In the genomic region with DNA sequence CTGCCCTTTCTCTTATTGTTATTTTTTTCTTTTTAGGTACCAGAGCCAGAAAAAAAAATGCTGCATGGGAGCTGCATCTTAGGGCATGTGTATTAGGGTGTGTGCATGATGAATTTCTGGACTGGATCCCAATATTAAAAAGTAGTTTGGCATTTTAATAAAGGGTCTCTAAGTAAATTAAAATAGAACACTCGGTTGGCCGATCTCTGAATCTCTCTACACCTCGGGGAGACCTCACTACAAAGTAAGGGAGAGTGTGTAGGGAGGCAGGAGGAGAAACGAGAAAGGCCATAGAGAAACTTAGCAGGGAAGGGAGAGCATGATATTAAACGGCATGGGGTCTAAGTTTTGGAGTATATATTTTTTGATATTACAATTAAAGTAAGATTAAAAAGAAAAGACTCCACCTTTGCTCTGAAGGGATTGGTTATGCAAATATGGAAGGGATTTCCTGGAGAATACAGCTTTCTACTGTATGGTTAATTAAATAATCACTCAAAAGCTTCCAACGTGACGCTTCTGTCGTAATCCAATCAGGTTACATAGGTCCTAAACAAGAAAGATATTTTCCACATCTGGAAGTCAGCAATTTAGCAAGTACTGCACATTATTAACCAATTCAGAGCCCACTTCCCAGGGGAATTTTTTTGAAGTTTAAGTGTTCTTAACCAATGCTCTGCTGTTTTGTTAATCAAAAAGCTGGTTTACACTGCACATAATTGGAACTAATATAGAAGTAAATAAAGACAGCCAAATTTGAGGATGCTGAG, we compare ENCODE assay signal across 10 cellular contexts. TPM values are rescaled to one million over a fixed set of nuclear protein-coding genes. Genes with fewer than 3 reads are reported as not detected.
A peak's percentile ranks its signal among the peaks of the same experiment; 100 is the strongest.
DNase-seq lines count a peak whose midpoint lies in the region; ATAC-seq, FAIRE-seq and TF ChIP-seq lines count a peak whose summit lies in the region.
"Had no signal": no experiment of that assay in that cellular context is flagged by ENCODE, and none has a peak within 500 bp of the region (broad histone marks: within the 10 kb centered on the region; RNA-seq: fewer than 3 reads in every experiment).

No MANE protein-coding gene starts in this region.

- TF ChIP-seq CTCF in endothelial cell of umbilical vein (IDR thresholded peaks at IDR 0.05; ENCODE audit: extremely low read depth in 1 of 2, insufficient read depth in 1 of 2, low read depth in 1 of 2, low read length in 2 of 2) (no peak), nephron progenitor cell (IDR thresholded peaks at IDR 0.05) (no peak)

- H3K79me2 ChIP-seq in endothelial cell of umbilical vein (ENCODE audit: control insufficient read depth, insufficient read depth, low read length): peaks cover 33% of the 10 kb centered on the region

- FAIRE-seq in endothelial cell of umbilical vein (lab: Jason Lieb, UNC): no peak

- no peak for TF ChIP-seq POLR2A in endothelial cell of umbilical vein (IDR thresholded peaks at IDR 0.05; ENCODE audit: low read depth, low read length)

- H3K4me1 Mint-ChIP-seq in nephron progenitor cell: peaks cover 15% of the 10 kb centered on the region
- H3K4me1 Mint-ChIP-seq in activated T-helper 17 cell treated with anti-CD3 and anti-CD28 coated beads, Interleukin-2, amount 50 U/mL, for 72 hours: peaks cover 10% of the 10 kb centered on the region

- H3K9me3 ChIP-seq in endothelial cell of umbilical vein (replicated peaks; ENCODE audit: control insufficient read depth, insufficient read depth, low read length): no peaks in the 10 kb centered on the region

- no peaks in the 10 kb centered on the region for H3K27me3 ChIP-seq in endothelial cell of umbilical vein (ENCODE audit: control insufficient read depth in 2 of 2, insufficient read depth in 2 of 2, low read length in 2 of 2)

- peak overlapping the region; percentile 56 for H3K4me2 ChIP-seq in endothelial cell of umbilical vein (ENCODE audit: insufficient read depth, low read length)

- H4K20me1 ChIP-seq in endothelial cell of umbilical vein (replicated peaks; ENCODE audit: control insufficient read depth, extremely low read depth, insufficient read depth, low read length): no peaks in the 10 kb centered on the region

- intact Hi-C loops in endothelial cell of umbilical vein (cut with micrococcal nuclease): loop anchor here (1.0 to 10.0 kb wide), 7 partner anchors 371 to 1073 kb away; no protein-coding TSS in a partner anchor

- H3K4me3 Mint-ChIP-seq in nephron progenitor cell: no peak overlapping the region
- no peak overlapping the region for H3K4me3 Mint-ChIP-seq in activated T-helper 17 cell treated with anti-CD3 and anti-CD28 coated beads, Interleukin-2, amount 50 U/mL, for 72 hours

- POLR2A ChIA-PET in endothelial cell of umbilical vein (lab: Charles Lee): interaction anchor here (0.7 kb wide), 1 partner anchor 139 kb away, joined by 3 read pairs; no protein-coding TSS in a partner anchor

- no peaks in the 10 kb centered on the region for H3K36me3 ChIP-seq in endothelial cell of umbilical vein (ENCODE audit: control insufficient read depth in 2 of 2, extremely low read depth in 1 of 2, insufficient read depth in 2 of 2, low read length in 2 of 2)

- peak overlapping the region in 2 of 3 experiments; percentile 53 to 55 for H3K4me3 ChIP-seq in endothelial cell of umbilical vein (replicated peaks in 1 of 3; ENCODE audit: insufficient read depth in 1 of 3, low read depth in 1 of 3, low read length in 3 of 3)

- peak overlapping the region; percentile 85 for H3K27ac Mint-ChIP-seq in nephron progenitor cell
- no peak overlapping the region for H3K27ac Mint-ChIP-seq in activated T-helper 17 cell treated with anti-CD3 and anti-CD28 coated beads, Interleukin-2, amount 50 U/mL, for 72 hours

- dilution Hi-C loops in endothelial cell of umbilical vein (cut with MboI; ENCODE audit: extremely low pct_ligation_motif_present, low sequenced_read_pairs): loop anchor here (25.0 kb wide), 1 partner anchor 159 kb away; no protein-coding TSS in a partner anchor

- DNase-seq in AG08396 (ENCODE audit: low spot score) (peak; percentile 62), NCI-H82 (lab: John Stamatoyannopoulos, UW) (peak; percentile 74), endothelial cell of umbilical vein (ENCODE audit: low read depth, low spot score) (peak; percentile 79), nephron progenitor cell (no peak), iPS-NIHi7 (ENCODE audit: extremely low spot score) (no peak)
- no peak for DNase-seq in stimulated activated CD4-positive, alpha-beta T cell treated with anti-CD3 and anti-CD28 coated beads, Interleukin-2, amount 100 ng/mL, for 48 hours
- DNase-seq: activated T-cell treated with anti-CD3 and anti-CD28 coated beads, Interleukin-2, amount 50 U/mL, for 1 hour; NCI-H2171 had no signal

- H2AFZ ChIP-seq in endothelial cell of umbilical vein (ENCODE audit: low read depth, low read length): peak overlapping the region; percentile 83

- H3K4me1 ChIP-seq in endothelial cell of umbilical vein (ENCODE audit: control insufficient read depth, extremely low read depth, insufficient read depth, low read length): peaks cover 43% of the 10 kb centered on the region

- BruUV-seq in endothelial cell of umbilical vein (replicated peaks; lab: Mats Ljungman, UMichigan): no TSS peak

- no peak overlapping the region for H3K27ac ChIP-seq in endothelial cell of umbilical vein (ENCODE audit: insufficient read depth, low read depth, low read length)

- H3K9ac ChIP-seq in endothelial cell of umbilical vein (replicated peaks; ENCODE audit: extremely low read depth, insufficient read depth, low read length): no peak overlapping the region

- CTCF ChIA-PET in endothelial cell of umbilical vein (lab: Charles Lee): interaction anchor here (0.5 to 2.0 kb wide), 8 partner anchors 9 to 1398 kb away, joined by 3 to 9 read pairs (median 4); no protein-coding TSS in a partner anchor

- no peak for ATAC-seq in activated T-helper 17 cell treated with anti-CD3 and anti-CD28 coated beads, Interleukin-2, amount 50 U/mL, for 72 hours (replicated peaks)
- no peak for ATAC-seq in HG02610 (IDR thresholded peaks at IDR 0.05; ENCODE audit: unreplicated experiment)

- no peaks in the 10 kb centered on the region for H3K9me1 ChIP-seq in endothelial cell of umbilical vein (replicated peaks; ENCODE audit: control insufficient read depth, extremely low read depth, insufficient read depth, low read length)

- no peaks in the 10 kb centered on the region for H3K36me3 Mint-ChIP-seq in nephron progenitor cell (ENCODE audit: low read depth)
- peaks cover 17% of the 10 kb centered on the region for H3K36me3 Mint-ChIP-seq in activated T-helper 17 cell treated with anti-CD3 and anti-CD28 coated beads, Interleukin-2, amount 50 U/mL, for 72 hours (ENCODE audit: low read depth)

- no peaks in the 10 kb centered on the region for H3K9me3 Mint-ChIP-seq in nephron progenitor cell
- no peaks in the 10 kb centered on the region for H3K9me3 Mint-ChIP-seq in activated T-helper 17 cell treated with anti-CD3 and anti-CD28 coated beads, Interleukin-2, amount 50 U/mL, for 72 hours

- H3K27me3 Mint-ChIP-seq in nephron progenitor cell (ENCODE audit: low read depth, poor library complexity): no peaks in the 10 kb centered on the region
- H3K27me3 Mint-ChIP-seq in activated T-helper 17 cell treated with anti-CD3 and anti-CD28 coated beads, Interleukin-2, amount 50 U/mL, for 72 hours: peaks cover 26% of the 10 kb centered on the region

TF ChIP-seq in endothelial cell of umbilical vein, 7 proteins besides CTCF, POLR2A, EP300 and RAD21:
- TF ChIP-seq GATA2 (IDR thresholded peaks at IDR 0.05; ENCODE audit: insufficient read depth, insufficient read length, low read depth, low read length): no peak
- no peak for TF ChIP-seq MAX (IDR thresholded peaks at IDR 0.05; ENCODE audit: insufficient read depth, insufficient read length)
- no peak for TF ChIP-seq FOS (IDR thresholded peaks at IDR 0.05; ENCODE audit: borderline replicate concordance, insufficient read depth, low read length)
- no peak for TF ChIP-seq MYC (IDR thresholded peaks at IDR 0.05; ENCODE audit: low read depth, low read length)
- no peak for TF ChIP-seq POLR2AphosphoS5 (IDR thresholded peaks at IDR 0.05; ENCODE audit: insufficient read depth, low read depth, low read length)
- no peak for TF ChIP-seq EZH2 (IDR thresholded peaks at IDR 0.05; ENCODE audit: borderline replicate concordance, low read depth, low read length, severe bottlenecking)
- no peak for TF ChIP-seq JUN (IDR thresholded peaks at IDR 0.05; ENCODE audit: borderline replicate concordance, insufficient read depth, insufficient read length, low read depth)

RNA-seq across cellular contexts. Expression of gene ZEB2, which starts 1.0 kb away (rescaled TPM):
- total RNA-seq in endothelial cell of umbilical vein: 44.5 and 49.6 TPM in 2 replicates
- 14.3 and 17.9 TPM in 2 replicates for polyA plus RNA-seq in endothelial cell of umbilical vein
- polyA plus RNA-seq in endothelial cell of umbilical vein (2011; cell fraction: cytosol; rRNA removed): 18.9 and 19.3 TPM in 2 replicates
- polyA plus RNA-seq in endothelial cell of umbilical vein (2011; cell fraction: nucleus; rRNA removed): 55.3 and 66.1 TPM in 2 replicates
- 23.0 and 23.7 TPM in 2 replicates for polyA plus RNA-seq in endothelial cell of umbilical vein (2012)
- polyA minus RNA-seq in endothelial cell of umbilical vein: 88.6 and 114 TPM in 2 replicates
- polyA minus RNA-seq in endothelial cell of umbilical vein (2011; cell fraction: cytosol; rRNA and poly(A)+ RNA removed): 3.0 TPM
- 218 and 259 TPM in 2 replicates for polyA minus RNA-seq in endothelial cell of umbilical vein (2011; cell fraction: nucleus; rRNA and poly(A)+ RNA removed)
- 10 to 100 TPM; 27.6 to 44.1 TPM for total RNA-seq in activated T-helper 17 cell treated with anti-CD3 and anti-CD28 coated beads, Interleukin-2, amount 50 U/mL, for 72 hours

Comparison
In these comparisons a context has a peak if more than half of its experiments do, and no peak if none do; other contexts are left out.
1. DNase-seq: peak in AG08396 (single experiment), NCI-H82 (single experiment) and endothelial cell of umbilical vein (single experiment); none in nephron progenitor cell (single experiment), iPS-NIHi7 (single experiment) and stimulated activated CD4-positive, alpha-beta T cell treated with anti-CD3 and anti-CD28 coated beads, Interleukin-2, amount 100 ng/mL, for 48 hours (0 of 2).